8 cellular contexts compared by ENCODE assay signal in the genomic region with DNA sequence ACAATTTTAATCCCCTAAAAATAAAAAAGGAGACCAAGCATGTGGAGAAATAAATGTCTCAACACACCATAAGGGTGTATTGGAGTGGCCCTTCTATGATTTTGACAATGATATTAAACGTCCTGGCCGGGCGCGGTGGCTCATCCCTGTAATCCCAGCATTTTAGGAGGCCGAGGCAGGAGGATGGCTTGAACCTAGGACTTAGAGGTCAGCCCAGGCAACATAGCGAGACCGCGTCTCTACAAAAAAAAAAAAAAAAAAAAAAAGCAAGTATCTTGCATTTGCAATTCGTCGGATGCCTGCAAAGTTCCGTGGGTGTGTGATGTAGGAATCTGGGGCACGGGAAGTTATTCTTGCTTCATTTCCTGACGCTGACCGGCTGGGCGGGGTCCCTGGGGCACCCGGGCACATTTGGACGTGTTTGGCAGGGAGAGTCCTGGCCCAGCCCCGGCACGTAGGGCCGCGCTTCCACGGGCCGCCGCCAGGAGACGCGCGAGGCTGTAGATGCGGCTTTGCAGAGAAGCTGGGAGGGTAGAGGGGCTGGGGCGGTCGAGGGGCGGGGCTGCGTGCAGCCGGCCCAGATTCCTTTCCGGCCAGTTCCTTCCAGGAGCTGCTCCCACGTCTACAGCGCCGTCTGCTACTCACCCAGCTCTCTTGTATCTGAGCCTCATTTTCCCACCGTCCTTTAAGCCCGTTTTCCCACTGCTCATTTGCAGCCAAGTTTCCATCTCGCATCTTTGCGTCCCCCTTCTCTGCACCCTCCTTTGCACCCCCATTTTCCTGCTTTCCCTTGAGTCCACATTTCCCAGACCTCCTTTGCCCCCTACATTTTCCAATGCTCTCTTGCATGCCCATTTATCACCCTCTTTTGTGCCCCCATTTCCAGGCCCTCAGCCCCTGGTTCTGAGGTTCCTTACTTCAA. TPM values are rescaled to one million over a fixed set of nuclear protein-coding genes. Genes with fewer than 3 reads are reported as not detected.
DNase-seq lines count a peak whose midpoint lies in the region; ATAC-seq, FAIRE-seq and TF ChIP-seq lines count a peak whose summit lies in the region.

No MANE protein-coding gene starts in this region.

- H3K9me3 Mint-ChIP-seq in T-helper 1 cell treated with Interleukin-12 subunit alpha and Interleukin-12 subunit beta and Interleukin-4 antibody, amounts not matched to agents 30 μg/mL and 1 μg/mL, for 36 hours = no peaks in the 10 kb centered on the region

- H3K4me3 Mint-ChIP-seq in T-helper 1 cell treated with Interleukin-12 subunit alpha and Interleukin-12 subunit beta and Interleukin-4 antibody, amounts not matched to agents 30 μg/mL and 1 μg/mL, for 36 hours = peak overlapping the region; percentile 30

- H3K27ac Mint-ChIP-seq in T-helper 1 cell treated with Interleukin-12 subunit alpha and Interleukin-12 subunit beta and Interleukin-4 antibody, amounts not matched to agents 30 μg/mL and 1 μg/mL, for 36 hours = no peak overlapping the region

- peak overlapping the region in 1 of 2 donors; percentile 31 for H3K4me3 ChIP-seq in right atrium auricular region

- peaks cover 0 to 20% of the 10 kb centered on the region in 2 donors for H3K4me1 ChIP-seq in right atrium auricular region

- no peaks in the 10 kb centered on the region for H3K36me3 Mint-ChIP-seq in T-helper 1 cell treated with Interleukin-12 subunit alpha and Interleukin-12 subunit beta and Interleukin-4 antibody, amounts not matched to agents 30 μg/mL and 1 μg/mL, for 36 hours (ENCODE audit: low read depth)

- no peak for FAIRE-seq in urothelium cell line (lab: Jason Lieb, UNC)

- peak; percentile 94 for DNase-seq in AG08395 (ENCODE audit: low spot score)
- DNase-seq in NCI-H146 treated with DMSO at 0.1 percent for 48 hours (lab: John Stamatoyannopoulos, UW; ENCODE audit: unreplicated experiment) = peak; percentile 82
- peak; percentile 98 for DNase-seq in right atrium auricular region (ENCODE audit: low spot score)
- DNase-seq in pulmonary artery endothelial cell (ENCODE audit: low read depth, low spot score) = peak; percentile 68
- DNase-seq in urothelium cell line (ENCODE audit: low spot score) = peak; percentile 87

- TF ChIP-seq CTCF in right atrium auricular region (IDR thresholded peaks at IDR 0.05) = peak; percentile 98

- peaks cover 5% of the 10 kb centered on the region for H3K4me1 Mint-ChIP-seq in T-helper 1 cell treated with Interleukin-12 subunit alpha and Interleukin-12 subunit beta and Interleukin-4 antibody, amounts not matched to agents 30 μg/mL and 1 μg/mL, for 36 hours (ENCODE audit: low read depth)

- H3K9me3 ChIP-seq in right atrium auricular region = no peaks in the 10 kb centered on the region

- H3K27ac ChIP-seq in angular gyrus (ENCODE audit: low read depth, low read length) (peak overlapping the region; percentile 24), right atrium auricular region (peak overlapping the region; percentile 35 to 41)

- no peaks in the 10 kb centered on the region for H3K36me3 ChIP-seq in right atrium auricular region

- H3K27me3 Mint-ChIP-seq in T-helper 1 cell treated with Interleukin-12 subunit alpha and Interleukin-12 subunit beta and Interleukin-4 antibody, amounts not matched to agents 30 μg/mL and 1 μg/mL, for 36 hours (ENCODE audit: low read depth) = peaks cover 57% of the 10 kb centered on the region

- no peaks in the 10 kb centered on the region for H3K27me3 ChIP-seq in right atrium auricular region

- peak; percentile 56 for ATAC-seq in GM19467 (IDR thresholded peaks at IDR 0.05; ENCODE audit: unreplicated experiment)

RNA-seq across cellular contexts. Expression of gene TSPAN16, which starts 2.2 kb away (rescaled TPM):
- not detected for total RNA-seq in right atrium auricular region
- not detected in 2 replicates for total RNA-seq in pulmonary artery endothelial cell

RNA-seq across cellular contexts. Expression of gene DOCK6, which starts 31.4 kb away (rescaled TPM):
- 10 to 100 TPM; 12.7 to 49.4 TPM for total RNA-seq in right atrium auricular region
- total RNA-seq in pulmonary artery endothelial cell = 53.3 and 66.8 TPM in 2 replicates

RNA-seq across cellular contexts. Expression of gene RAB3D, which starts 45.7 kb away (rescaled TPM):
- total RNA-seq in right atrium auricular region (10 to 100 TPM in 1 of 2 donors, 1 to 10 TPM in 1; 6.5 to 11.1 TPM), pulmonary artery endothelial cell (47.1 and 60.7 TPM in 2 replicates)

RNA-seq across cellular contexts. Expression of gene TMEM205, which starts 52.3 kb away (rescaled TPM):
- total RNA-seq in right atrium auricular region = 100 to 1,000 TPM; 301 to 343 TPM
- 57.1 and 64.0 TPM in 2 replicates for total RNA-seq in pulmonary artery endothelial cell

RNA-seq across cellular contexts. Expression of gene CCDC159, which starts 52.6 kb away (rescaled TPM):
- total RNA-seq in right atrium auricular region = 10 to 100 TPM; 12.1 to 18.8 TPM
- total RNA-seq in pulmonary artery endothelial cell = 8.2 and 10.6 TPM in 2 replicates
